Comparison of ENCODE assay signal across 22 cellular contexts in genomic region chr9:134522976-134523375, GRCh38.
A peak's percentile ranks its signal among the peaks of the same experiment; 100 is the strongest.
DNase-seq lines count a peak whose midpoint lies in the region; FAIRE-seq and TF ChIP-seq lines count a peak whose summit lies in the region.
"Had no signal": no experiment of that assay in that cellular context is flagged by ENCODE, and none has a peak within 500 bp of the region (broad histone marks: within the 10 kb centered on the region; RNA-seq: fewer than 3 reads in every experiment).

No MANE protein-coding gene starts in this region.

- H3K27me3 ChIP-seq in stomach: peaks cover 0 to 20% (median 10%) of the 10 kb centered on the region in 3 donors
- no peaks in the 10 kb centered on the region for H3K27me3 ChIP-seq in hepatocyte

- intact Hi-C loops in stomach (cut with DNase I; ENCODE audit: low total_unique reads): no loop called here

- H4K20me1 ChIP-seq in hepatocyte (ENCODE audit: insufficient read depth, poor library complexity, severe bottlenecking): no peaks in the 10 kb centered on the region
- H4K20me1 ChIP-seq: BLaER1 had no signal

- H3K79me2 ChIP-seq in hepatocyte: no peaks in the 10 kb centered on the region

- H3K4me1 ChIP-seq in stomach (no peaks in the 10 kb centered on the region), hepatocyte (ENCODE audit: insufficient read depth) (peaks cover 2% of the 10 kb centered on the region)
- H3K4me1 ChIP-seq: Caco-2 had no signal

- H3K4me2 ChIP-seq in hepatocyte: no peak overlapping the region
- H3K4me2 ChIP-seq: BLaER1 had no signal

- 77 to 84% (median 80%) methylated on average over 11 of the region's 11 CpGs for WGBS in stomach, 5 donors
- WGBS in hepatocyte (ENCODE audit: low lambda C conversion rate, missing lambda C conversion rate): 93% methylated on average over 11 of the region's 11 CpGs

- DNase-seq in activated T-cell treated with anti-CD3 and anti-CD28 coated beads, Interleukin-2, amount 50 U/mL, for 1 hour: peak; percentile 8
- DNase-seq in activated T-cell treated with anti-CD3 and anti-CD28 coated beads, Interleukin-2, amount 50 U/mL, for 48 hours: no peak
- peak; percentile 59 for DNase-seq in mesenteric fat pad (ENCODE audit: low spot score)
- DNase-seq in stomach: peak; percentile 17
- DNase-seq in hepatocyte (ENCODE audit: low spot score): no peak
- DNase-seq in urothelium cell line (ENCODE audit: low spot score): no peak
- DNase-seq in GM12892 (ENCODE audit: insufficient read length): no peak
- DNase-seq in HEK293T (ENCODE audit: extremely low spot score): no peak
- DNase-seq: Caco-2; CD4-positive, CD25-positive, alpha-beta regulatory T cell; CD8-positive, alpha-beta T cell; DMS153; DND-41; GOT3; HFFc6 had no signal

- H3K9me2 ChIP-seq in hepatocyte (replicated peaks; ENCODE audit: insufficient read depth): no peaks in the 10 kb centered on the region

- H3K4me3 ChIP-seq in stomach (no peak overlapping the region), hepatocyte (no peak overlapping the region)
- H3K4me3 ChIP-seq: BLaER1, GM12878 had no signal

- CTCF ChIA-PET in HEK293T (lab: Yijun Ruan, JAX): no interaction called here

- TF ChIP-seq POLR2A in stomach (IDR thresholded peaks at IDR 0.05) (no peak), GM12892 (IDR thresholded peaks at IDR 0.05; ENCODE audit: low read depth, low read length) (no peak)

- H2AFZ ChIP-seq in hepatocyte: no peak overlapping the region

- POLR2A ChIA-PET in HEK293T (lab: Yijun Ruan, JAX): no interaction called here

- H3K36me3 ChIP-seq in stomach (no peaks in the 10 kb centered on the region), hepatocyte (replicated peaks; ENCODE audit: insufficient read depth, low read depth) (no peaks in the 10 kb centered on the region)
- H3K36me3 ChIP-seq: BLaER1 had no signal

- no peak overlapping the region for H3K27ac ChIP-seq in stomach
- H3K27ac ChIP-seq in hepatocyte: no peak overlapping the region
- H3K27ac ChIP-seq: 22Rv1, BLaER1, C4-2B had no signal

- H3K9me3 ChIP-seq in stomach (peaks cover 0 to 9% (median 0%) of the 10 kb centered on the region in 4 donors), hepatocyte (ENCODE audit: low read depth) (no peaks in the 10 kb centered on the region)

- FAIRE-seq in urothelium cell line (lab: Jason Lieb, UNC) (no peak), GM12892 (lab: Jason Lieb, UNC) (no peak)
- FAIRE-seq: A204.1, G401.6, GM12878, GM18507 had no signal

- no peak for TF ChIP-seq EP300 in stomach (IDR thresholded peaks at IDR 0.05)

- no peak for TF ChIP-seq CTCF in stomach (IDR thresholded peaks at IDR 0.05)
- no peak for TF ChIP-seq CTCF in hepatocyte (IDR thresholded peaks at IDR 0.05; ENCODE audit: poor library complexity)

TF ChIP-seq in HEK293T, 16 proteins besides CTCF, POLR2A, EP300 and RAD21:
- TF ChIP-seq ZNF384 (IDR thresholded peaks at IDR 0.05) (no peak), FOXA1 (IDR thresholded peaks at IDR 0.05) (no peak), SUZ12 (IDR thresholded peaks at IDR 0.05) (no peak), CTBP1 (IDR thresholded peaks at IDR 0.05; ENCODE audit: borderline replicate concordance) (no peak), SP1 (IDR thresholded peaks at IDR 0.05) (no peak), L3MBTL2 (conservative IDR thresholded peaks at IDR 0.05) (no peak), LEF1 (IDR thresholded peaks at IDR 0.05; ENCODE audit: borderline replicate concordance) (no peak), FOXM1 (IDR thresholded peaks at IDR 0.05; ENCODE audit: borderline replicate concordance) (no peak), NFRKB (IDR thresholded peaks at IDR 0.05) (no peak), ELF4 (IDR thresholded peaks at IDR 0.05) (no peak), PKNOX1 (IDR thresholded peaks at IDR 0.05) (no peak), HDGF (IDR thresholded peaks at IDR 0.05; ENCODE audit: borderline replicate concordance) (no peak), ARNT (IDR thresholded peaks at IDR 0.05) (no peak), TARDBP (IDR thresholded peaks at IDR 0.05) (no peak)

Comparison
In these comparisons a context has a peak if more than half of its experiments do, and no peak if none do; other contexts are left out.
1. DNase-seq: peak in activated T-cell treated with anti-CD3 and anti-CD28 coated beads, Interleukin-2, amount 50 U/mL, for 1 hour (single experiment), mesenteric fat pad (single experiment) and stomach (single experiment); none in activated T-cell treated with anti-CD3 and anti-CD28 coated beads, Interleukin-2, amount 50 U/mL, for 48 hours (0 of 2), hepatocyte (single experiment), urothelium cell line (single experiment), GM12892 (single experiment) and HEK293T (single experiment).